Comparison of ENCODE assay signal across 10 cellular contexts in genomic region chr9:3848445-3849114, GRCh38.
A peak's percentile ranks its signal among the peaks of the same experiment; 100 is the strongest.
DNase-seq lines count a peak whose midpoint lies in the region; ATAC-seq and TF ChIP-seq lines count a peak whose summit lies in the region.
"Had no signal": no experiment of that assay in that cellular context is flagged by ENCODE, and none has a peak within 500 bp of the region (broad histone marks: within the 10 kb centered on the region; RNA-seq: fewer than 3 reads in every experiment).

No MANE protein-coding gene starts in this region.

- in situ Hi-C loops in IMR-90 (cut with MboI; ENCODE audit: low sequenced_read_pairs) = no loop called here

- H3K36me3 Mint-ChIP-seq in Caco-2 (ENCODE audit: insufficient read depth, unreplicated experiment) = no peaks in the 10 kb centered on the region
- H3K36me3 Mint-ChIP-seq in MCF 10A (ENCODE audit: insufficient read depth, unreplicated experiment) = no peaks in the 10 kb centered on the region
- H3K36me3 Mint-ChIP-seq in activated CD4-positive, alpha-beta T cell treated with anti-CD3 and anti-CD28 coated beads for 36 hours (ENCODE audit: low read depth) = no peaks in the 10 kb centered on the region

- no peaks in the 10 kb centered on the region for H3K79me1 ChIP-seq in IMR-90 (ENCODE audit: low read depth in 1 of 2, low read length in 2 of 2)

- H2AFZ ChIP-seq in IMR-90 (replicated peaks; ENCODE audit: low read length, poor library complexity) = no peak overlapping the region

- H3K9me3 Mint-ChIP-seq in Caco-2 (ENCODE audit: unreplicated experiment) (no peaks in the 10 kb centered on the region), MCF 10A (ENCODE audit: unreplicated experiment) (no peaks in the 10 kb centered on the region)
- no peaks in the 10 kb centered on the region for H3K9me3 Mint-ChIP-seq in activated CD4-positive, alpha-beta T cell treated with anti-CD3 and anti-CD28 coated beads for 36 hours (ENCODE audit: low read depth)

- CTCF ChIA-PET in Caco-2 (lab: Charles Lee) (interaction anchor here (1.4 kb wide), 1 partner anchor 116 kb away, joined by 3 read pairs; no protein-coding TSS in a partner anchor), IMR-90 (lab: Yijun Ruan, JAX) (no interaction called here), MCF 10A (lab: Yijun Ruan, JAX) (no interaction called here)
- CTCF ChIA-PET in activated CD4-positive, alpha-beta T cell treated with anti-CD3 and anti-CD28 coated beads for 36 hours (lab: Charles Lee) = no interaction called here

- H3K27me3 Mint-ChIP-seq in Caco-2 (ENCODE audit: insufficient read depth, unreplicated experiment) = no peaks in the 10 kb centered on the region
- no peaks in the 10 kb centered on the region for H3K27me3 Mint-ChIP-seq in MCF 10A (ENCODE audit: insufficient read depth, unreplicated experiment)
- no peaks in the 10 kb centered on the region for H3K27me3 Mint-ChIP-seq in activated CD4-positive, alpha-beta T cell treated with anti-CD3 and anti-CD28 coated beads for 36 hours

- no peaks in the 10 kb centered on the region for H4K20me1 ChIP-seq in IMR-90 (ENCODE audit: insufficient read depth, low read length)

- no peak overlapping the region for H3K56ac ChIP-seq in IMR-90 (ENCODE audit: extremely low read depth, insufficient read depth, low read length)

- H3K4me1 Mint-ChIP-seq in Caco-2 (ENCODE audit: low read depth, unreplicated experiment) (no peaks in the 10 kb centered on the region), MCF 10A (ENCODE audit: insufficient read depth, unreplicated experiment) (no peaks in the 10 kb centered on the region)
- no peaks in the 10 kb centered on the region for H3K4me1 Mint-ChIP-seq in activated CD4-positive, alpha-beta T cell treated with anti-CD3 and anti-CD28 coated beads for 36 hours

- H3K4me2 ChIP-seq in IMR-90 (ENCODE audit: low read depth, low read length) = no peak overlapping the region

- H3K9ac ChIP-seq in IMR-90 (ENCODE audit: low read depth, low read length) = no peak overlapping the region

- WGBS in IMR-90 (ENCODE audit: extremely low coverage in 2 of 2, insufficient read length in 1 of 2), 2 experiments = 75% methylated on average over 1 of the region's 9 CpGs; no CpG with 5 or more reads in 1 of the 2 experiments

- H3K4me1 ChIP-seq in Caco-2 (no peaks in the 10 kb centered on the region), IMR-90 (ENCODE audit: control insufficient read depth, insufficient read depth, low read length) (peaks cover 3% of the 10 kb centered on the region; the same call in 1 of the 2 replicates)

- intact Hi-C loops in Caco-2 (cut with micrococcal nuclease; ENCODE audit: unreplicated experiment) = loop anchor here (10.0 kb wide), 1 partner anchor 114 kb away; no protein-coding TSS in a partner anchor
- intact Hi-C loops in IMR-90 (cut with micrococcal nuclease) = no loop called here
- intact Hi-C loops in MCF 10A (cut with micrococcal nuclease) = no loop called here
- intact Hi-C loops in activated CD4-positive, alpha-beta T cell treated with anti-CD3 and anti-CD28 coated beads for 36 hours (cut with DNase I, micrococcal nuclease) = no loop called here

- no peak overlapping the region for H4K5ac ChIP-seq in IMR-90 (ENCODE audit: low read depth, low read length)

- POLR2A ChIA-PET in Caco-2 (lab: Charles Lee) = no interaction called here
- POLR2A ChIA-PET in IMR-90 (lab: Charles Lee; ENCODE audit: unreplicated experiment) = no interaction called here
- POLR2A ChIA-PET in MCF 10A (lab: Yijun Ruan, JAX) = no interaction called here
- POLR2A ChIA-PET in activated CD4-positive, alpha-beta T cell treated with anti-CD3 and anti-CD28 coated beads for 36 hours (lab: Charles Lee) = no interaction called here

- H2BK120ac ChIP-seq in IMR-90 (ENCODE audit: low read depth, low read length) = no peak overlapping the region

- no peak for TF ChIP-seq POLR2A in IMR-90 (IDR thresholded peaks at IDR 0.05; ENCODE audit: low read depth, low read length)

- H3K4ac ChIP-seq in IMR-90 (ENCODE audit: low read depth, low read length) = no peak overlapping the region

- peak overlapping the region; percentile 63 for H2AK9ac ChIP-seq in IMR-90 (replicated peaks; ENCODE audit: low read depth, low read length, poor library complexity)

- H2BK20ac ChIP-seq in IMR-90 (ENCODE audit: low read depth, low read length) = no peak overlapping the region

- H2BK5ac ChIP-seq in IMR-90 (ENCODE audit: low read depth, low read length, poor library complexity, severe bottlenecking) = no peak overlapping the region

- BruUV-seq in Caco-2 (replicated peaks; lab: Mats Ljungman, UMichigan) (no TSS peak), IMR-90 (replicated peaks; lab: Mats Ljungman, UMichigan) (no TSS peak), MCF 10A (replicated peaks; lab: Mats Ljungman, UMichigan) (no TSS peak)

- H3K4me3 ChIP-seq in Caco-2 (ENCODE audit: low read depth, low read length) (no peak overlapping the region), IMR-90 (ENCODE audit: insufficient read depth, low read depth, low read length) (no peak overlapping the region), kidney epithelial cell (ENCODE audit: low read depth, low read length) (no peak overlapping the region)

- no peak for TF ChIP-seq RAD21 in IMR-90 (IDR thresholded peaks at IDR 0.05; ENCODE audit: low read length)

- dilution Hi-C loops in IMR-90 (cut with HindIII; ENCODE audit: low sequenced_read_pairs, unreplicated experiment) = no loop called here

- H2BK15ac ChIP-seq in IMR-90 (ENCODE audit: low read depth, low read length) = no peak overlapping the region

- DNase-seq in Caco-2 = peak; percentile 30 to 39
- DNase-seq in IMR-90 = peak; percentile 34
- DNase-seq in MCF 10A (ENCODE audit: unreplicated experiment) = peak; percentile 46
- no peak for DNase-seq in kidney epithelial cell (ENCODE audit: low read depth)
- DNase-seq in activated CD4-positive, alpha-beta T cell treated with anti-CD3 and anti-CD28 coated beads for 36 hours = no peak
- DNase-seq: left colon, NCI-H187 had no signal

- peaks cover 13% of the 10 kb centered on the region; the same call in 1 of the 2 replicates for H3K9me1 ChIP-seq in IMR-90 (ENCODE audit: insufficient read depth, low read length)

- H3K9me3 ChIP-seq in Caco-2 (no peaks in the 10 kb centered on the region), IMR-90 (ENCODE audit: control insufficient read depth, insufficient read depth, low read length) (no peaks in the 10 kb centered on the region)

- peak in 1 of 2 experiments; percentile 18 for TF ChIP-seq CTCF in Caco-2 (IDR thresholded peaks at IDR 0.05; ENCODE audit: insufficient read depth in 1 of 2, low read depth in 1 of 2, low read length in 1 of 2, severe bottlenecking in 1 of 2, unreplicated experiment in 1 of 2)
- TF ChIP-seq CTCF in IMR-90 (conservative IDR thresholded peaks at IDR 0.05; ENCODE audit: low read depth, low read length) = no peak
- TF ChIP-seq CTCF in MCF 10A (IDR thresholded peaks at IDR 0.05; ENCODE audit: unreplicated experiment) = no peak
- TF ChIP-seq CTCF in kidney epithelial cell (IDR thresholded peaks at IDR 0.05; ENCODE audit: insufficient read depth, low read length, poor library complexity, severe bottlenecking) = peak; percentile 46

- no peaks in the 10 kb centered on the region for H3K36me3 ChIP-seq in Caco-2 (ENCODE audit: control insufficient read depth, insufficient read depth, low read length)
- peaks cover 10% of the 10 kb centered on the region; the same call in 1 of the 2 replicates for H3K36me3 ChIP-seq in IMR-90 (ENCODE audit: control insufficient read depth, insufficient read depth, low read length)
- H3K36me3 ChIP-seq in kidney epithelial cell (ENCODE audit: control insufficient read depth, insufficient read depth, low read length) = no peaks in the 10 kb centered on the region

- H3K27ac Mint-ChIP-seq in Caco-2 (ENCODE audit: unreplicated experiment) = no peak overlapping the region
- no peak overlapping the region for H3K27ac Mint-ChIP-seq in MCF 10A (ENCODE audit: low read depth, unreplicated experiment)
- H3K27ac Mint-ChIP-seq in activated CD4-positive, alpha-beta T cell treated with anti-CD3 and anti-CD28 coated beads for 36 hours = no peak overlapping the region

- no peaks in the 10 kb centered on the region for H3K27me3 ChIP-seq in Caco-2 (replicated peaks; ENCODE audit: control insufficient read depth, insufficient read depth, low read length)
- no peaks in the 10 kb centered on the region for H3K27me3 ChIP-seq in IMR-90 (ENCODE audit: control insufficient read depth, insufficient read depth, low read length)
- H3K27me3 ChIP-seq in kidney epithelial cell (ENCODE audit: control insufficient read depth, insufficient read depth, low read length) = no peaks in the 10 kb centered on the region

- no peak overlapping the region for H3K18ac ChIP-seq in IMR-90 (ENCODE audit: low read depth, low read length)

- no peak overlapping the region for H3K23ac ChIP-seq in IMR-90 (ENCODE audit: low read depth, low read length)

- H4K91ac ChIP-seq in IMR-90 (ENCODE audit: insufficient read depth, low read depth, low read length) = 0 out of 2 replicates have a peak overlapping the region, but pooled peaks have one; percentile 2

- no peak overlapping the region for H3K14ac ChIP-seq in IMR-90 (replicated peaks; ENCODE audit: low read depth, low read length)

- no peak overlapping the region for H2AK5ac ChIP-seq in IMR-90 (ENCODE audit: low read depth, low read length)

- no peak overlapping the region for H3K4me3 Mint-ChIP-seq in Caco-2 (ENCODE audit: unreplicated experiment)
- H3K4me3 Mint-ChIP-seq in MCF 10A (ENCODE audit: unreplicated experiment) = no peak overlapping the region
- H3K4me3 Mint-ChIP-seq in activated CD4-positive, alpha-beta T cell treated with anti-CD3 and anti-CD28 coated beads for 36 hours = no peak overlapping the region

- 0 out of 4 replicates have a peak overlapping the region, but pooled peaks of 1 of the 2 experiments have one; percentile 15 for H4K8ac ChIP-seq in IMR-90 (ENCODE audit: low read depth in 2 of 2, low read length in 2 of 2)

- ATAC-seq in IMR-90 (ENCODE audit: low read depth) (no peak), GM19351 (IDR thresholded peaks at IDR 0.05; ENCODE audit: unreplicated experiment) (no peak), HG02763 (IDR thresholded peaks at IDR 0.05; ENCODE audit: unreplicated experiment) (no peak), HG03135 (IDR thresholded peaks at IDR 0.05; ENCODE audit: unreplicated experiment) (no peak)
- ATAC-seq in activated CD4-positive, alpha-beta T cell treated with anti-CD3 and anti-CD28 coated beads for 36 hours = no peak
- ATAC-seq: left colon had no signal

- H3K27ac ChIP-seq in IMR-90 (ENCODE audit: insufficient read depth, low read length) = no peak overlapping the region

TF ChIP-seq in IMR-90, 13 proteins besides CTCF, POLR2A, EP300 and RAD21 (continues in another document):
- TF ChIP-seq USF2 (IDR thresholded peaks at IDR 0.05; ENCODE audit: low read depth, low read length) (no peak), FOS (IDR thresholded peaks at IDR 0.05; ENCODE audit: low read depth, low read length) (no peak), CEBPB (IDR thresholded peaks at IDR 0.05; ENCODE audit: low read depth, low read length) (peak; percentile 89)

Comparison
In these comparisons a context has a peak if more than half of its experiments do, and no peak if none do; other contexts are left out.
1. DNase-seq: peak in Caco-2 (2 of 2), IMR-90 (single experiment) and MCF 10A (single experiment); none in kidney epithelial cell (single experiment) and activated CD4-positive, alpha-beta T cell treated with anti-CD3 and anti-CD28 coated beads for 36 hours (single experiment).